Comparison of ENCODE assay signal across 8 cellular contexts in the genomic region with DNA sequence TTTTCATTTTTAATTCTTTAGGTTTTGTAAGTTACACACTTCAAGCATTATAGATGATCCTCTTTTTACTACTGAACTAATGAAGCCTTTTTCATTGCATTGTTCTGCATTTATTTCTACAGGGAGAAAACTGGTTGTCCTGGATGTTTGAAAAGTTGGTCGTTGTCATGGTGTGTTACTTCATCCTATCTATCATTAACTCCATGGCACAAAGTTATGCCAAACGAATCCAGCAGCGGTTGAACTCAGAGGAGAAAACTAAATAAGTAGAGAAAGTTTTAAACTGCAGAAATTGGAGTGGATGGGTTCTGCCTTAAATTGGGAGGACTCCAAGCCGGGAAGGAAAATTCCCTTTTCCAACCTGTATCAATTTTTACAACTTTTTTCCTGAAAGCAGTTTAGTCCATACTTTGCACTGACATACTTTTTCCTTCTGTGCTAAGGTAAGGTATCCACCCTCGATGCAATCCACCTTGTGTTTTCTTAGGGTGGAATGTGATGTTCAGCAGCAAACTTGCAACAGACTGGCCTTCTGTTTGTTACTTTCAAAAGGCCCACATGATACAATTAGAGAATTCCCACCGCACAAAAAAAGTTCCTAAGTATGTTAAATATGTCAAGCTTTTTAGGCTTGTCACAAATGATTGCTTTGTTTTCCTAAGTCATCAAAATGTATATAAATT. TPM values are rescaled to one million over a fixed set of nuclear protein-coding genes. Genes with fewer than 3 reads are reported as not detected.
DNase-seq lines count a peak whose midpoint lies in the region; ATAC-seq and TF ChIP-seq lines count a peak whose summit lies in the region.

No MANE protein-coding gene starts in this region.

- H3K4me3 ChIP-seq in iPS DF 6.9 (ENCODE audit: low read length), result peak overlapping the region; percentile 100; the same call in 1 of the 2 replicates
- peak overlapping the region; percentile 83 to 96 (median 95) for H3K4me3 ChIP-seq in subcutaneous abdominal adipose tissue (ENCODE audit: low read depth in 1 of 5, low read length in 5 of 5)

- ATAC-seq in activated CD8-positive, alpha-beta T cell treated with anti-CD3 and anti-CD28 coated beads for 36 hours, result no peak
- ATAC-seq in HG02588 (IDR thresholded peaks at IDR 0.05; ENCODE audit: unreplicated experiment) (no peak), GM18873 (IDR thresholded peaks at IDR 0.05; ENCODE audit: low FRiP score, unreplicated experiment) (no peak)

- H3K36me3 ChIP-seq in iPS DF 6.9 (ENCODE audit: control insufficient read depth, insufficient read depth, low read length) (no peaks in the 10 kb centered on the region; the same call in 1 of the 2 replicates), subcutaneous abdominal adipose tissue (ENCODE audit: control insufficient read depth in 5 of 5, insufficient read depth in 5 of 5, low read length in 5 of 5) (peaks cover 0 to 19% (median 16%) of the 10 kb centered on the region in 5 donors)

- no peaks in the 10 kb centered on the region for H3K27me3 ChIP-seq in iPS DF 6.9 (ENCODE audit: control insufficient read depth, insufficient read depth, low read length)
- H3K27me3 ChIP-seq in subcutaneous abdominal adipose tissue (ENCODE audit: control insufficient read depth in 5 of 5, insufficient read depth in 4 of 5, low read length in 5 of 5), result no peaks in the 10 kb centered on the region

- CTCF ChIA-PET in activated CD4-positive, alpha-beta T cell treated with anti-CD3 and anti-CD28 coated beads, Interleukin-2, amount 10 ng/mL, durations not matched to agents 7 days and 5 days (lab: Charles Lee), result interaction anchor here (1.5 to 3.6 kb wide), 5 partner anchors 11 to 92 kb away, joined by 3 to 24 read pairs (median 11); no protein-coding TSS in a partner anchor
- CTCF ChIA-PET in activated CD8-positive, alpha-beta T cell treated with anti-CD3 and anti-CD28 coated beads for 36 hours (lab: Charles Lee), result interaction anchor here (0.7 to 5.8 kb wide), 9 partner anchors 9 to 87 kb away, joined by 3 to 51 read pairs (median 5); no protein-coding TSS in a partner anchor

- no peaks in the 10 kb centered on the region for H3K9me3 ChIP-seq in iPS DF 6.9 (ENCODE audit: control insufficient read depth, insufficient read depth, low read length)
- H3K9me3 ChIP-seq in subcutaneous abdominal adipose tissue (ENCODE audit: control insufficient read depth in 5 of 5, low read length in 5 of 5), result no peaks in the 10 kb centered on the region

- H3K9ac ChIP-seq in subcutaneous abdominal adipose tissue (ENCODE audit: low read length in 5 of 5), result peak overlapping the region; percentile 87 to 100 (median 99)

- H3K27ac Mint-ChIP-seq in activated CD4-positive, alpha-beta T cell treated with anti-CD3 and anti-CD28 coated beads, Interleukin-2, amount 10 ng/mL, durations not matched to agents 7 days and 5 days, result peak overlapping the region; percentile 98
- peak overlapping the region; percentile 99 for H3K27ac Mint-ChIP-seq in activated CD8-positive, alpha-beta T cell treated with anti-CD3 and anti-CD28 coated beads for 36 hours

- H3K4me1 ChIP-seq in iPS DF 6.9 (ENCODE audit: control insufficient read depth, insufficient read depth, low read length), result peaks cover 2% of the 10 kb centered on the region; the same call in 1 of the 2 replicates
- peaks cover 2 to 23% (median 19%) of the 10 kb centered on the region in 5 donors for H3K4me1 ChIP-seq in subcutaneous abdominal adipose tissue (ENCODE audit: control insufficient read depth in 5 of 5, insufficient read depth in 5 of 5, low read length in 5 of 5)

- H3K36me3 Mint-ChIP-seq in activated CD4-positive, alpha-beta T cell treated with anti-CD3 and anti-CD28 coated beads, Interleukin-2, amount 10 ng/mL, durations not matched to agents 7 days and 5 days (ENCODE audit: low read depth), result peaks cover 60% of the 10 kb centered on the region
- peaks cover 63% of the 10 kb centered on the region for H3K36me3 Mint-ChIP-seq in activated CD8-positive, alpha-beta T cell treated with anti-CD3 and anti-CD28 coated beads for 36 hours (ENCODE audit: low read depth)

- no peaks in the 10 kb centered on the region for H3K9me3 Mint-ChIP-seq in activated CD4-positive, alpha-beta T cell treated with anti-CD3 and anti-CD28 coated beads, Interleukin-2, amount 10 ng/mL, durations not matched to agents 7 days and 5 days
- no peaks in the 10 kb centered on the region for H3K9me3 Mint-ChIP-seq in activated CD8-positive, alpha-beta T cell treated with anti-CD3 and anti-CD28 coated beads for 36 hours

- H3K27ac ChIP-seq in iPS DF 6.9 (ENCODE audit: low read length) (peak overlapping the region; percentile 49), subcutaneous abdominal adipose tissue (ENCODE audit: low read depth, low read length) (peak overlapping the region; percentile 96)

- no peaks in the 10 kb centered on the region for H3K27me3 Mint-ChIP-seq in activated CD4-positive, alpha-beta T cell treated with anti-CD3 and anti-CD28 coated beads, Interleukin-2, amount 10 ng/mL, durations not matched to agents 7 days and 5 days
- peaks cover 2% of the 10 kb centered on the region for H3K27me3 Mint-ChIP-seq in activated CD8-positive, alpha-beta T cell treated with anti-CD3 and anti-CD28 coated beads for 36 hours

- WGBS in iPS DF 6.9 (ENCODE audit: insufficient coverage, insufficient read length), result no CpG with 5 or more reads among the region's 6 CpGs

- POLR2A ChIA-PET in activated CD4-positive, alpha-beta T cell treated with anti-CD3 and anti-CD28 coated beads, Interleukin-2, amount 10 ng/mL, durations not matched to agents 7 days and 5 days (lab: Charles Lee), result interaction anchor here (0.8 to 7.8 kb wide), 7 partner anchors 8 to 86 kb away, joined by 3 to 120 read pairs (median 11); no protein-coding TSS in a partner anchor
- POLR2A ChIA-PET in activated CD8-positive, alpha-beta T cell treated with anti-CD3 and anti-CD28 coated beads for 36 hours (lab: Charles Lee), result interaction anchor here (0.6 to 27.9 kb wide), 18 partner anchors 11 to 1505 kb away, joined by 3 to 1156 read pairs (median 6); partner anchors contain the start of genes PTRH2, RPS6KB1, TUBD1 and VMP1

- intact Hi-C loops in activated CD8-positive, alpha-beta T cell treated with anti-CD3 and anti-CD28 coated beads for 36 hours (cut with micrococcal nuclease), result loop anchor here (1.0 kb wide), 1 partner anchor 9 kb away; no protein-coding TSS in a partner anchor

- peak overlapping the region; percentile 93 for H3K4me3 Mint-ChIP-seq in activated CD4-positive, alpha-beta T cell treated with anti-CD3 and anti-CD28 coated beads, Interleukin-2, amount 10 ng/mL, durations not matched to agents 7 days and 5 days
- peak overlapping the region; percentile 83 for H3K4me3 Mint-ChIP-seq in activated CD8-positive, alpha-beta T cell treated with anti-CD3 and anti-CD28 coated beads for 36 hours

- TF ChIP-seq CTCF in activated CD8-positive, alpha-beta T cell treated with anti-CD3 and anti-CD28 coated beads for 36 hours (IDR thresholded peaks at IDR 0.05), result no peak

- peaks cover 45% of the 10 kb centered on the region for H3K4me1 Mint-ChIP-seq in activated CD4-positive, alpha-beta T cell treated with anti-CD3 and anti-CD28 coated beads, Interleukin-2, amount 10 ng/mL, durations not matched to agents 7 days and 5 days
- H3K4me1 Mint-ChIP-seq in activated CD8-positive, alpha-beta T cell treated with anti-CD3 and anti-CD28 coated beads for 36 hours (ENCODE audit: low read depth), result peaks cover 28% of the 10 kb centered on the region

- no peak for DNase-seq in activated CD4-positive, alpha-beta T cell treated with anti-CD3 and anti-CD28 coated beads, Interleukin-2, amount 10 ng/mL, durations not matched to agents 7 days and 5 days
- no peak for DNase-seq in activated CD4-positive, alpha-beta T cell treated with anti-CD3 and anti-CD28 coated beads, Interleukin-2, amount 50 U/mL, for 48 hours
- no peak for DNase-seq in activated CD8-positive, alpha-beta T cell treated with anti-CD3 and anti-CD28 coated beads for 36 hours
- DNase-seq in iPS DF 6.9 (ENCODE audit: low read depth, low spot score) (no peak), DMS79 (lab: John Stamatoyannopoulos, UW) (no peak)

RNA-seq across cellular contexts. Expression of gene TUBD1, which starts 53.0 kb away (rescaled TPM):
- total RNA-seq in activated CD4-positive, alpha-beta T cell treated with anti-CD3 and anti-CD28 coated beads, Interleukin-2, amount 10 ng/mL, durations not matched to agents 7 days and 5 days, result 10 to 100 TPM; 12.3 to 13.8 TPM
- total RNA-seq in activated CD8-positive, alpha-beta T cell treated with anti-CD3 and anti-CD28 coated beads for 36 hours, result 10 to 100 TPM in 1 of 2 experiments, 1 to 10 TPM in 1; 7.9 to 11.1 TPM

RNA-seq across cellular contexts. Expression of gene RPS6KB1, which starts 53.1 kb away (rescaled TPM):
- total RNA-seq in activated CD4-positive, alpha-beta T cell treated with anti-CD3 and anti-CD28 coated beads, Interleukin-2, amount 10 ng/mL, durations not matched to agents 7 days and 5 days, result 10 to 100 TPM; 46.7 to 50.3 TPM
- total RNA-seq in activated CD8-positive, alpha-beta T cell treated with anti-CD3 and anti-CD28 coated beads for 36 hours, result 10 to 100 TPM; 39.9 to 44.2 TPM
